Comparison of ENCODE assay signal across 2 cellular contexts in the genomic region with DNA sequence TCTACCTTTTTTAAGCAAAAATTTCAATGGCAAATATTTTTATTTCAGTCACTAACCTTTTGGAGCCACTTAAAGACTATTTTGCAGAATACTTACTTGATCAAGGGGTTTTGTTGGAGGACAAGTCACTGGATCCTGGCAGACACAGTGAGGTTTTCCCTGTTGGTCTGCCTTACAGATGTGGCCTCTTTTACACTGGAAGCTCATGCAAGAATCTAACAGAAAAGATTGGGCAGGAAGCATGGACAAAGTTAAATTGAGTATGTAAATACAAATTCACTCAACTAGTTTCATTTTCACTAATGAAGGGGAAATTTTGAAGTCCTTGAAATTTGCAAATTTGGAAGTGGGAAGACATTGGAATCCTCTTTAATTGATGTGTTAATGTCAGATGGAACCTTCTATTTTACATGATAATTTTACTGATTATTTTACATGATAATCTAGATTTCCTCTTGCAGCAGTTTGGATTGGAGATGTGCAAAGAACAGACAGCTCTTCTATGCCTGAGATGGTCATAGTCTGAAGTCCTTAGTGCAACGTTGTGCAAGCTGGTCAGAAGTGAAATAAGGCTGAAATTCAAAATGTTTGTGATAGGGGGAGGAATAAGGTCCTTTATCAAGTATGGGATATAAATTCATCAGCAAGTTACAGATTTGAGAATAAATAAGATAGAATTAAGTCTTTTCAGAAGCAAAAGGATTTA.
TF ChIP-seq lines count a peak whose summit lies in the region.

No MANE protein-coding gene starts in this region.

TF ChIP-seq in GM23338, 12 proteins besides CTCF, POLR2A, EP300 and RAD21:
- no peak for TF ChIP-seq EZH2 (IDR thresholded peaks at IDR 0.05; ENCODE audit: low read depth, unreplicated experiment)
- TF ChIP-seq NANOG (IDR thresholded peaks at IDR 0.05; ENCODE audit: borderline replicate concordance): peak; percentile 2; the same call in 1 of the 2 replicates

TF ChIP-seq in HEK293T, 16 proteins besides CTCF, POLR2A, EP300 and RAD21:
- TF ChIP-seq LEF1 (IDR thresholded peaks at IDR 0.05; ENCODE audit: borderline replicate concordance): no peak
- TF ChIP-seq CTBP1 (IDR thresholded peaks at IDR 0.05; ENCODE audit: borderline replicate concordance): no peak
- TF ChIP-seq, protein P1, sequence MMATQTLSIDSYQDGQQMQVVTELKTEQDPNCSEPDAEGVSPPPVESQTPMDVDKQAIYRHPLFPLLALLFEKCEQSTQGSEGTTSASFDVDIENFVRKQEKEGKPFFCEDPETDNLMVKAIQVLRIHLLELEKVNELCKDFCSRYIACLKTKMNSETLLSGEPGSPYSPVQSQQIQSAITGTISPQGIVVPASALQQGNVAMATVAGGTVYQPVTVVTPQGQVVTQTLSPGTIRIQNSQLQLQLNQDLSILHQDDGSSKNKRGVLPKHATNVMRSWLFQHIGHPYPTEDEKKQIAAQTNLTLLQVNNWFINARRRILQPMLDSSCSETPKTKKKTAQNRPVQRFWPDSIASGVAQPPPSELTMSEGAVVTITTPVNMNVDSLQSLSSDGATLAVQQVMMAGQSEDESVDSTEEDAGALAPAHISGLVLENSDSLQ (IDR thresholded peaks at IDR 0.05): no peak
